Comparison of ENCODE assay signal across 23 cellular contexts in genomic region chr17:63095459-63095858, GRCh38.
"Had no signal": no experiment of that assay in that cellular context is flagged by ENCODE, and none has a peak within 500 bp of the region (broad histone marks: within the 10 kb centered on the region; RNA-seq: fewer than 3 reads in every experiment).

No MANE protein-coding gene starts in this region.

- H3K9me3 ChIP-seq: body of pancreas, gastrocnemius medialis, neutrophil, sigmoid colon, stomach, thoracic aorta had no signal

- DNase-seq: activated B cell treated with CpG ODN at 0.5 μM for 24 hours; activated CD4-positive, alpha-beta memory T cell treated with anti-CD3 and anti-CD28 coated beads, Interleukin-2, amount 10 ng/mL, durations not matched to agents 7 days and 5 days; activated CD4-positive, alpha-beta T cell treated with anti-CD3 and anti-CD28 coated beads for 48 hours; activated CD8-positive, alpha-beta memory T cell treated with anti-CD3 and anti-CD28 coated beads, Interleukin-2, amount 10 ng/mL, durations not matched to agents 7 days and 5 days; activated naive CD4-positive, alpha-beta T cell treated with Interleukin-2 at 50 U/mL for 16 hours; activated naive CD8-positive, alpha-beta T cell treated with anti-CD3 and anti-CD28 coated beads, Interleukin-2, amount 10 ng/mL, durations not matched to agents 7 days and 5 days; body of pancreas; caudate nucleus; effector memory CD8-positive, alpha-beta T cell; gastrocnemius medialis; head of caudate nucleus; left lung; naive thymus-derived CD4-positive, alpha-beta T cell; sigmoid colon; stimulated activated CD4-positive, alpha-beta T cell treated with anti-CD3 and anti-CD28 coated beads, Interleukin-4, amount 100 ng/mL, for 24 hours; stomach; T-helper 1 cell; T-helper 9 cell had no signal

- H3K27ac ChIP-seq: body of pancreas, gastrocnemius medialis, left lung, neutrophil, parathyroid adenoma, sigmoid colon, stomach, thoracic aorta had no signal

- H2AFZ ChIP-seq: parathyroid adenoma had no signal

- H3K9ac ChIP-seq: parathyroid adenoma had no signal

- H3K4me3 ChIP-seq: body of pancreas, gastrocnemius medialis, left lung, sigmoid colon, stomach, thoracic aorta had no signal

- H3K4me1 ChIP-seq: body of pancreas, gastrocnemius medialis, left lung, parathyroid adenoma, stomach had no signal

- H3K27me3 ChIP-seq: body of pancreas, gastrocnemius medialis, left lung, neutrophil, sigmoid colon, stomach had no signal

- ATAC-seq: activated CD8-positive, alpha-beta memory T cell treated with anti-CD3 and anti-CD28 coated beads, Interleukin-2, amount 10 ng/mL, durations not matched to agents 7 days and 5 days; activated T-helper 17 cell treated with anti-CD3 and anti-CD28 coated beads, Interleukin-2, amount 50 U/mL, for 72 hours; body of pancreas; effector memory CD8-positive, alpha-beta T cell; gastrocnemius medialis; left lung; naive thymus-derived CD4-positive, alpha-beta T cell; stimulated activated effector memory CD8-positive, alpha-beta T cell treated with anti-CD3 and anti-CD28 coated beads, Interleukin-12 subunit alpha, Interleukin-12 subunit beta, amount 100 ng/mL, for 72 hours had no signal

- H3K36me3 ChIP-seq: gastrocnemius medialis, neutrophil, sigmoid colon, stomach, thoracic aorta had no signal
